ENCODE assay signal across 17 cellular contexts in genomic region chr2:104430892-104431291, GRCh38.
DNase-seq lines count a peak whose midpoint lies in the region; TF ChIP-seq lines count a peak whose summit lies in the region.
"Had no signal": no experiment of that assay in that cellular context is flagged by ENCODE, and none has a peak within 500 bp of the region (broad histone marks: within the 10 kb centered on the region; RNA-seq: fewer than 3 reads in every experiment).

No MANE protein-coding gene starts in this region.

- no peak for TF ChIP-seq POLR2A in lower leg skin (IDR thresholded peaks at IDR 0.05)

- TF ChIP-seq CTCF in neural crest cell (conservative IDR thresholded peaks at IDR 0.05) (no peak), lower leg skin (IDR thresholded peaks at IDR 0.05) (no peak)

- no peak overlapping the region for H3K4me3 ChIP-seq in lower leg skin (ENCODE audit: low read depth, poor library complexity, severe bottlenecking)
- H3K4me3 ChIP-seq: Peyer's patch had no signal

- H3K9me3 Mint-ChIP-seq in neural crest cell: no peaks in the 10 kb centered on the region

- peak; percentile 16 for DNase-seq in NCI-H345 (lab: John Stamatoyannopoulos, UW)
- no peak for DNase-seq in NCI-H345 treated with DMSO at 0.1 percent for 48 hours (lab: John Stamatoyannopoulos, UW; ENCODE audit: unreplicated experiment)
- no peak for DNase-seq in neural crest cell (ENCODE audit: low read depth, low spot score)
- peak; percentile 74 for DNase-seq in superior temporal gyrus (ENCODE audit: extremely low spot score)
- DNase-seq in lower leg skin (ENCODE audit: low spot score in 2 of 2): no peak
- DNase-seq in DMS53 treated with DMSO at 0.1 percent for 48 hours (lab: John Stamatoyannopoulos, UW; ENCODE audit: unreplicated experiment): no peak
- no peak for DNase-seq in GM19240 (ENCODE audit: insufficient read length, low spot score)
- DNase-seq: 8988T; Calu3; CD8-positive, alpha-beta memory T cell; GOT3; Karpas-422; MV-4-11; NK-92 treated with Interleukin-12 subunit alpha and Interleukin-12 subunit beta, amount 100 ng/mL, for 24 hours; Peyer's patch had no signal

- H3K4me3 Mint-ChIP-seq in neural crest cell: no peak overlapping the region
- H3K4me3 Mint-ChIP-seq: CD8-positive, alpha-beta memory T cell had no signal

- H3K27me3 Mint-ChIP-seq in neural crest cell (ENCODE audit: low read depth): no peaks in the 10 kb centered on the region
- H3K27me3 Mint-ChIP-seq: CD8-positive, alpha-beta memory T cell had no signal

- intact Hi-C loops in lower leg skin (cut with DNase I; ENCODE audit: low total_unique reads): no loop called here

- H3K27ac Mint-ChIP-seq in neural crest cell (ENCODE audit: unreplicated experiment): peak overlapping the region; percentile 86
- H3K27ac Mint-ChIP-seq: CD8-positive, alpha-beta memory T cell had no signal

- H3K36me3 Mint-ChIP-seq in neural crest cell (ENCODE audit: low read depth): no peaks in the 10 kb centered on the region
- H3K36me3 Mint-ChIP-seq: CD8-positive, alpha-beta memory T cell had no signal

- WGBS in lower leg skin, 2 donors: 77 to 82% methylated on average over 8 of the region's 8 CpGs

- peak overlapping the region; percentile 95 for H3K27ac ChIP-seq in cingulate gyrus (ENCODE audit: low read depth, low read length)
- H3K27ac ChIP-seq: C4-2B, Peyer's patch had no signal

- peaks cover 63% of the 10 kb centered on the region for H3K4me1 Mint-ChIP-seq in neural crest cell

Comparison
In these comparisons a context has a peak if more than half of its experiments do, and no peak if none do; other contexts are left out.
1. DNase-seq: peak in NCI-H345 (single experiment) and superior temporal gyrus (single experiment); none in NCI-H345 treated with DMSO at 0.1 percent for 48 hours (single experiment), neural crest cell (single experiment), lower leg skin (0 of 2), DMS53 treated with DMSO at 0.1 percent for 48 hours (single experiment) and GM19240 (single experiment).